ENCODE assay signal across 8 cellular contexts in the genomic region with DNA sequence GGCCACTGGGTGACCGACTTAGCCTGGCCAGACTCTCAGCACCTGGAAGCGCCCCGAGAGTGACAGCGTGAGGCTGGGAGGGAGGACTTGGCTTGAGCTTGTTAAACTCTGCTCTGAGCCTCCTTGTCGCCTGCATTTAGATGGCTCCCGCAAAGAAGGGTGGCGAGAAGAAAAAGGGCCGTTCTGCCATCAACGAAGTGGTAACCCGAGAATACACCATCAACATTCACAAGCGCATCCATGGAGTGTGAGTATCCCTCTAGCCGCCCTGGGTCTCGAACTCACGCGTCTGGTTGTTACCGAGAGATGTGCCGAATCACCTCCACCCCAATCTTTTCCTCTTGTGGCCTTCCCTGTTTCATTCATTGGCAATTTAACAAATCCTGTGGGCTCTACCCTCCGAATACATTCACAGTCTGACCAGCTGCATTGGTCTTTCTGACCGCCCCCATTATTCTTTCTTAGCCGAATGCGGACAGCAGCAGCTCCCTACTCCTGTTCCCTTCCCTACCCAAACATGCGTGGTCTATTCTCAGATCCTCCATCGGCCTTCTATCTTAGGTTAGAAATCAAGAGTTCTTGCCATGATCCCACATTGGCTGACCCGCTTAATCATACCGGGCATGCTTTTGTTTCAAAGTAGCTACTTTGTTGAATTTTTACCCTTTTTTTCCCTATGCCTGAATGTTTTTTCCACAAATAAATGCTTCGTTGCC. TPM values are rescaled to one million over a fixed set of nuclear protein-coding genes. Genes with fewer than 3 reads are reported as not detected.
DNase-seq lines count a peak whose midpoint lies in the region; ATAC-seq lines count a peak whose summit lies in the region.

No MANE protein-coding gene starts in this region.

- peak overlapping the region; percentile 95 for H3K27ac Mint-ChIP-seq in activated naive CD8-positive, alpha-beta T cell treated with anti-CD3 and anti-CD28 coated beads for 36 hours

- H3K27me3 ChIP-seq in BLaER1 treated with 17β-estradiol and CSF1 and Interleukin-3, amounts not matched to agents 10 nM and 100 nM = no peaks in the 10 kb centered on the region
- peaks cover 10% of the 10 kb centered on the region; the same call in 1 of the 2 replicates for H3K27me3 ChIP-seq in iPS-20b (ENCODE audit: insufficient read depth, low read length)

- H3K4me3 ChIP-seq in BLaER1 treated with 17β-estradiol and CSF1 and Interleukin-3, amounts not matched to agents 10 nM and 100 nM = peak overlapping the region; percentile 81 to 97 (median 86)
- H3K4me3 ChIP-seq in iPS-20b (ENCODE audit: low read length) = peak overlapping the region; percentile 99

- H3K4me1 ChIP-seq in BLaER1 treated with 17β-estradiol and CSF1 and Interleukin-3, amounts not matched to agents 10 nM and 100 nM = peaks cover 34 to 49% (median 46%) of the 10 kb centered on the region in 10 experiments
- H3K4me1 ChIP-seq in iPS-20b (ENCODE audit: insufficient read depth, low read length) = peaks cover 9% of the 10 kb centered on the region; the same call in 1 of the 2 replicates

- peak overlapping the region; percentile 100 for H3K4me3 Mint-ChIP-seq in activated naive CD8-positive, alpha-beta T cell treated with anti-CD3 and anti-CD28 coated beads for 36 hours

- peaks cover 45% of the 10 kb centered on the region for H3K4me1 Mint-ChIP-seq in activated naive CD8-positive, alpha-beta T cell treated with anti-CD3 and anti-CD28 coated beads for 36 hours

- peak overlapping the region; percentile 86 to 99 (median 95) for H3K27ac ChIP-seq in BLaER1 treated with 17β-estradiol and CSF1 and Interleukin-3, amounts not matched to agents 10 nM and 100 nM
- H3K27ac ChIP-seq in iPS-20b (ENCODE audit: low read length) = peak overlapping the region; percentile 83

- peaks cover 57% of the 10 kb centered on the region for H3K36me3 Mint-ChIP-seq in activated naive CD8-positive, alpha-beta T cell treated with anti-CD3 and anti-CD28 coated beads for 36 hours

- peaks cover 49 to 52% (median 50%) of the 10 kb centered on the region in 11 experiments for H4K20me1 ChIP-seq in BLaER1 treated with 17β-estradiol and CSF1 and Interleukin-3, amounts not matched to agents 10 nM and 100 nM

- peak overlapping the region; percentile 85 to 98 (median 93) for H3K4me2 ChIP-seq in BLaER1 treated with 17β-estradiol and CSF1 and Interleukin-3, amounts not matched to agents 10 nM and 100 nM

- ATAC-seq in HG02973 (IDR thresholded peaks at IDR 0.05; ENCODE audit: unreplicated experiment) (peak; percentile 10), GM19467 (IDR thresholded peaks at IDR 0.05; ENCODE audit: unreplicated experiment) (no peak)

- H3K9me3 ChIP-seq in BLaER1 treated with 17β-estradiol and CSF1 and Interleukin-3, amounts not matched to agents 10 nM and 100 nM (replicated peaks in 1 of 11) = peaks cover 0 to 7% (median 4%) of the 10 kb centered on the region in 11 experiments; a peak in 10 of 22 replicates
- no peaks in the 10 kb centered on the region for H3K9me3 ChIP-seq in iPS-20b (ENCODE audit: insufficient read depth, low read depth, low read length)

- no peak for DNase-seq in activated naive CD8-positive, alpha-beta T cell treated with anti-CD3 and anti-CD28 coated beads for 36 hours
- DNase-seq in stimulated activated CD8-positive, alpha-beta memory T cell treated with anti-CD3 and anti-CD28 coated beads, Interleukin-7, amount 100 ng/mL, for 24 hours (ENCODE audit: low read depth) = peak; percentile 28
- DNase-seq in pons (ENCODE audit: low spot score) (no peak), HPDE6-E6E7 (ENCODE audit: extremely low spot score) (no peak)

- H3K9me3 Mint-ChIP-seq in activated naive CD8-positive, alpha-beta T cell treated with anti-CD3 and anti-CD28 coated beads for 36 hours = no peaks in the 10 kb centered on the region

- H3K27me3 Mint-ChIP-seq in activated naive CD8-positive, alpha-beta T cell treated with anti-CD3 and anti-CD28 coated beads for 36 hours = no peaks in the 10 kb centered on the region

- H3K36me3 ChIP-seq in BLaER1 treated with 17β-estradiol and CSF1 and Interleukin-3, amounts not matched to agents 10 nM and 100 nM = peaks cover 47 to 52% (median 51%) of the 10 kb centered on the region in 11 experiments
- H3K36me3 ChIP-seq in iPS-20b (ENCODE audit: insufficient read depth, low read depth, low read length) = peaks cover 53% of the 10 kb centered on the region

- peak overlapping the region; percentile 94 to 99 (median 97) for H3K9ac ChIP-seq in BLaER1 treated with 17β-estradiol and CSF1 and Interleukin-3, amounts not matched to agents 10 nM and 100 nM
- H3K9ac ChIP-seq in iPS-20b (ENCODE audit: low read depth, low read length) = peak overlapping the region; percentile 100

RNA-seq across cellular contexts. Expression of gene RPL31, which starts 0.6 kb away (rescaled TPM):
- 1,000 to 10,000 TPM; 1,614 to 1,628 TPM for total RNA-seq in activated naive CD8-positive, alpha-beta T cell treated with anti-CD3 and anti-CD28 coated beads for 36 hours
